In the genomic region with DNA sequence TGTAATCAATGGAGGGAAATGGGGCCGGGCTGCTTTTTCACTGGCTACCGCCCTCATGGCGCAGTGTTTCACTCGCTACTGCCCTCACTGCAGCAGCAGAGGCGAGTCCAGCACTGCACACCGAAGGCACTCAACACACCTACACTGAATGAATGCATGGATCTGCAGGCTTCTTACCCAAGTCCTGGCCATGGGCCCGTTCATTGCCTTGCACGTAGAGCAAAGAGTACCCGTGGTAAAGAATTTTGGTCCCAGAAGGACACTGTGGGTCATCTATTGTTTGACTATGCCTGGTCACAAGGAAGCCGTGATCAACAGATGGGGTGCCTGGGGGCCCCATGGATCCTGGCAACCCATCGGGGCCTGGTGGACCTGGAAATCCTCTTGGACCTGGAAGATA, we compare ENCODE assay signal across 13 cellular contexts.
"Had no signal": no experiment of that assay in that cellular context is flagged by ENCODE, and none has a peak within 500 bp of the region (broad histone marks: within the 10 kb centered on the region; RNA-seq: fewer than 3 reads in every experiment).

No MANE protein-coding gene starts in this region.

- H3K27me3 Mint-ChIP-seq: dendritic cell treated with granulocyte-macrophage colony-stimulating factor and Interleukin-4, amounts not matched to agents 40 ng/mL and 50 ng/mL, for 4 days had no signal

- H3K4me3 ChIP-seq: sigmoid colon, skin epidermis, uterus had no signal

- H3K4me1 ChIP-seq: foreskin keratinocyte, uterus had no signal

- H3K27me3 ChIP-seq: foreskin keratinocyte, sigmoid colon, uterus had no signal

- H3K27ac ChIP-seq: foreskin keratinocyte, uterus had no signal

- H3K36me3 ChIP-seq: uterus had no signal

- H3K4me3 Mint-ChIP-seq: dendritic cell treated with granulocyte-macrophage colony-stimulating factor and Interleukin-4, amounts not matched to agents 40 ng/mL and 50 ng/mL, for 4 days; effector memory CD8-positive, alpha-beta T cell; immature natural killer cell; natural killer cell treated with Interleukin-12 subunit alpha and Interleukin-12 subunit beta and Interleukin-15 and Interleukin-18, amount 100 ng/mL, for 72 hours had no signal

- ATAC-seq: effector memory CD8-positive, alpha-beta T cell; foreskin keratinocyte; left colon; natural killer cell treated with Interleukin-12 subunit alpha and Interleukin-12 subunit beta and Interleukin-15 and Interleukin-18, amount 100 ng/mL, for 72 hours had no signal

- H3K36me3 Mint-ChIP-seq: immature natural killer cell; natural killer cell treated with Interleukin-12 subunit alpha and Interleukin-12 subunit beta and Interleukin-15 and Interleukin-18, amount 100 ng/mL, for 72 hours had no signal

- H3K27ac Mint-ChIP-seq: effector memory CD8-positive, alpha-beta T cell; immature natural killer cell; natural killer cell treated with Interleukin-12 subunit alpha and Interleukin-12 subunit beta and Interleukin-15 and Interleukin-18, amount 100 ng/mL, for 72 hours had no signal

- H3K9me3 Mint-ChIP-seq: dendritic cell treated with granulocyte-macrophage colony-stimulating factor and Interleukin-4, amounts not matched to agents 40 ng/mL and 50 ng/mL, for 4 days; effector memory CD8-positive, alpha-beta T cell; immature natural killer cell; natural killer cell treated with Interleukin-12 subunit alpha and Interleukin-12 subunit beta and Interleukin-15 and Interleukin-18, amount 100 ng/mL, for 72 hours had no signal

- DNase-seq: effector memory CD8-positive, alpha-beta T cell; foreskin keratinocyte; immature natural killer cell; left colon; midbrain; posterior cingulate gyrus; sigmoid colon; stimulated activated CD4-positive, alpha-beta T cell treated with anti-CD3 and anti-CD28 coated beads, Interleukin-2, amount 100 ng/mL, for 48 hours; stimulated activated naive CD4-positive, alpha-beta T cell treated with Interleukin-2 at 50 U/mL for 16 hours; uterus had no signal

- H3K9me3 ChIP-seq: sigmoid colon, uterus had no signal

- H3K4me1 Mint-ChIP-seq: immature natural killer cell had no signal
